In the genomic region with DNA sequence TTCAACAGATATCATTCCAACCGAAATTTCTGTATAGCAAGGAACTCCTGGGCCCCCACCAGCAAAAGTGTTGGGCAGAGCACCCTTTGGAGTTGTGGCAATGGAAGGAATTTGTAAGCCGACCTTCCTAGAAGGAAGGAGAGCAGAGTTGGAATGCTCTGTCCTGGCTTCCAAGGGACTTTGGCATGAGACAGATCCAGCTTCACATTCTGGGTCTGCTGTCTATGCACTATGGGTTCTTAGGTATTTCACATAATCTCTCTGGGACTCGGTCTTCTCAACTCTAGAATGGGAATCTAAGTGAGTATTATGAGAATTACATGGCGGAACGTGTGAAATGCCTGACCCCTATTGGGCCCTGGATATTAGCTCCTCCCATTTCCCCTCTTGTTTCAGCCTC, we compare ENCODE assay signal across 1 cellular context.
TF ChIP-seq lines count a peak whose summit lies in the region.

No MANE protein-coding gene starts in this region.

TF ChIP-seq in IMR-90, 13 proteins besides CTCF, POLR2A, EP300 and RAD21 (continued from another document):
- TF ChIP-seq MAZ (IDR thresholded peaks at IDR 0.05; ENCODE audit: borderline replicate concordance, low read depth, low read length), result no peak
- TF ChIP-seq CHD1 (IDR thresholded peaks at IDR 0.05; ENCODE audit: low read depth, low read length), result no peak
- TF ChIP-seq, protein P1, sequence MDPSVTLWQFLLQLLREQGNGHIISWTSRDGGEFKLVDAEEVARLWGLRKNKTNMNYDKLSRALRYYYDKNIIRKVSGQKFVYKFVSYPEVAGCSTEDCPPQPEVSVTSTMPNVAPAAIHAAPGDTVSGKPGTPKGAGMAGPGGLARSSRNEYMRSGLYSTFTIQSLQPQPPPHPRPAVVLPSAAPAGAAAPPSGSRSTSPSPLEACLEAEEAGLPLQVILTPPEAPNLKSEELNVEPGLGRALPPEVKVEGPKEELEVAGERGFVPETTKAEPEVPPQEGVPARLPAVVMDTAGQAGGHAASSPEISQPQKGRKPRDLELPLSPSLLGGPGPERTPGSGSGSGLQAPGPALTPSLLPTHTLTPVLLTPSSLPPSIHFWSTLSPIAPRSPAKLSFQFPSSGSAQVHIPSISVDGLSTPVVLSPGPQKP (IDR thresholded peaks at IDR 0.05; ENCODE audit: borderline replicate concordance, low read depth, low read length), result no peak
- TF ChIP-seq FOS (IDR thresholded peaks at IDR 0.05; ENCODE audit: low read depth, low read length), result no peak
- TF ChIP-seq BHLHE40 (IDR thresholded peaks at IDR 0.05; ENCODE audit: low read depth, low read length), result no peak
- no peak for TF ChIP-seq RFX5 (IDR thresholded peaks at IDR 0.05; ENCODE audit: low read depth, low read length)
- TF ChIP-seq MAFK (IDR thresholded peaks at IDR 0.05; ENCODE audit: low read depth, low read length), result no peak
- TF ChIP-seq CEBPB (IDR thresholded peaks at IDR 0.05; ENCODE audit: low read depth, low read length), result no peak
